ENCODE assay signal across 7 cellular contexts in the genomic region with DNA sequence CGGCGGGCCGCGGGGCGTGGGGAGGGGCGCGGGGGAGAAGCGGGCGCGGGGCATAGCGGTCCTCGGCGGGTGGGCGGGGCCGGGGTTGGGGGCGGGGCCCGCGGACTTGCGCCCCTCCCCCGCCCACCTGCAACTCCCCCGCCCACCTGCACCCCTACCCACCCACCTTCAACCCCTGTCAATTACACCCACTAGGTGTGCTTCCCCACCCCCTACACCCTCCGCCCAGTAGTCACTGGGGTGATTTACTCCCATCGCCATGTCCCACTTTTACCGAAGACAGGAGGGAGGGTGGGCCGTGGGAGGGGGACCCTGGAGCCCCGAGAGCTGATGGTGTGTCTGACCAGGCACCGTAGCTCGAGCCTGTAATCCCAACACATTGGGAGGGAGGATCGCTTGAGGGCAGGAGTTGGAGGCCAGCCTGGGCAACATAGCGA. TPM values are rescaled to one million over a fixed set of nuclear protein-coding genes. Genes with fewer than 3 reads are reported as not detected.
A peak's percentile ranks its signal among the peaks of the same experiment; 100 is the strongest.
DNase-seq lines count a peak whose midpoint lies in the region; ATAC-seq, FAIRE-seq and TF ChIP-seq lines count a peak whose summit lies in the region.

No MANE protein-coding gene starts in this region.

- H3K4me3 Mint-ChIP-seq in naive thymus-derived CD8-positive, alpha-beta T cell: peak overlapping the region; percentile 68 to 93 (median 76)

- H3K9me3 Mint-ChIP-seq in naive thymus-derived CD8-positive, alpha-beta T cell: no peaks in the 10 kb centered on the region

- H4K5ac ChIP-seq in H1 (ENCODE audit: insufficient read length, low read depth, low read length): no peak overlapping the region

- no peak overlapping the region for H2BK120ac ChIP-seq in H1 (replicated peaks; ENCODE audit: low read depth, low read length)

- H3K23me2 ChIP-seq in H1 (ENCODE audit: low read depth, low read length): peaks cover 7% of the 10 kb centered on the region; the same call in 1 of the 2 replicates

- H3K27ac Mint-ChIP-seq in naive thymus-derived CD8-positive, alpha-beta T cell: peak overlapping the region in 8 of 10 donors; percentile 65 to 95 (median 78)

- CTCF ChIA-PET in OCI-LY7 (lab: Charles Lee; ENCODE audit: unreplicated experiment) (interaction anchor here (0.8 kb wide), 1 partner anchor 14 kb away, joined by 4 read pairs; no protein-coding TSS in a partner anchor), H1 (lab: Charles Lee; ENCODE audit: partially characterized antibody) (no interaction called here)

- H3K4me1 ChIP-seq in OCI-LY7 (ENCODE audit: insufficient read depth, low read length, poor library complexity, severe bottlenecking): peaks cover 65% of the 10 kb centered on the region
- H3K4me1 ChIP-seq in H1 (replicated peaks in 1 of 4; ENCODE audit: control insufficient read depth in 3 of 4, insufficient read depth in 4 of 4, low read length in 3 of 4): no peaks in the 10 kb centered on the region

- peak; percentile 53 for DNase-seq in OCI-LY7 (ENCODE audit: low spot score)
- no peak for DNase-seq in H1 (ENCODE audit: low read depth in 1 of 2, low spot score in 2 of 2)
- peak in 3 of 10 donors; percentile 13 to 65 (median 15) for DNase-seq in naive thymus-derived CD8-positive, alpha-beta T cell
- no peak for DNase-seq in effector CD4-positive, alpha-beta T cell
- no peak for DNase-seq in NCI-H128 (lab: John Stamatoyannopoulos, UW; ENCODE audit: unreplicated experiment)

- no peak for TF ChIP-seq EP300 in H1 (IDR thresholded peaks at IDR 0.05; ENCODE audit: borderline replicate concordance in 1 of 2, low read depth in 2 of 2, low read length in 2 of 2)

- H3K23ac ChIP-seq in H1 (ENCODE audit: insufficient read length): no peak overlapping the region

- no peak overlapping the region for H4K91ac ChIP-seq in H1 (replicated peaks; ENCODE audit: insufficient read length, low read length)

- ATAC-seq in GM21723 (IDR thresholded peaks at IDR 0.05; ENCODE audit: unreplicated experiment) (peak; percentile 3), GM21576 (IDR thresholded peaks at IDR 0.05; ENCODE audit: unreplicated experiment) (no peak)
- peak in 1 of 2 donors; percentile 8 for ATAC-seq in naive thymus-derived CD8-positive, alpha-beta T cell

- H3K4me1 Mint-ChIP-seq in naive thymus-derived CD8-positive, alpha-beta T cell: peaks cover 24 to 53% (median 50%) of the 10 kb centered on the region in 4 donors

- H3K9me2 ChIP-seq in OCI-LY7 (ENCODE audit: insufficient read depth, low read length): no peaks in the 10 kb centered on the region

- H3K36me3 Mint-ChIP-seq in naive thymus-derived CD8-positive, alpha-beta T cell: peaks cover 0 to 21% (median 0%) of the 10 kb centered on the region in 3 donors

- BruUV-seq in OCI-LY7 (replicated peaks; lab: Mats Ljungman, UMichigan): no TSS peak

- POLR2A ChIA-PET in OCI-LY7 (lab: Charles Lee) (interaction anchor here (0.6 to 4.2 kb wide), 5 partner anchors 13 to 420 kb away, joined by 3 to 20 read pairs (median 4); no protein-coding TSS in a partner anchor), H1 (lab: Charles Lee; ENCODE audit: partially characterized antibody) (interaction anchor here (0.9 to 2.5 kb wide), 6 partner anchors 10 to 88 kb away, joined by 3 to 25 read pairs (median 4); no protein-coding TSS in a partner anchor)
- POLR2A ChIA-PET in naive thymus-derived CD8-positive, alpha-beta T cell (lab: Charles Lee): interaction anchor here (0.8 to 3.1 kb wide), 7 partner anchors 11 to 136 kb away, joined by 3 to 20 read pairs (median 4); no protein-coding TSS in a partner anchor

- no peak overlapping the region for H3K18ac ChIP-seq in H1 (ENCODE audit: extremely low read depth, low read length)

- no peaks in the 10 kb centered on the region for H3K27me3 Mint-ChIP-seq in naive thymus-derived CD8-positive, alpha-beta T cell

- H3K27ac ChIP-seq in OCI-LY7 (ENCODE audit: low read depth, low read length, poor library complexity, severe bottlenecking): peak overlapping the region; percentile 64
- H3K27ac ChIP-seq in H1 (ENCODE audit: low read depth, low read length): no peak overlapping the region; the same call in 1 of the 2 replicates

- H3K14ac ChIP-seq in H1 (ENCODE audit: insufficient read length): no peak overlapping the region

- FAIRE-seq in H1 (lab: Jason Lieb, UNC): no peak

- peak overlapping the region; percentile 73 for H2AFZ ChIP-seq in OCI-LY7 (ENCODE audit: low read length)
- no peak overlapping the region for H2AFZ ChIP-seq in H1 (ENCODE audit: low read length)

- TF ChIP-seq POLR2A in H1 (IDR thresholded peaks at IDR 0.05; ENCODE audit: control extremely low read depth in 1 of 2, low read depth in 2 of 2, low read length in 2 of 2): no peak

- peak overlapping the region; percentile 11; the same call in 1 of the 2 replicates for H4K8ac ChIP-seq in H1 (ENCODE audit: extremely low read depth, insufficient read depth, low read length)

- H3K9me3 ChIP-seq in OCI-LY7 (ENCODE audit: low read length) (no peaks in the 10 kb centered on the region), H1 (ENCODE audit: insufficient read depth in 2 of 2, low read depth in 1 of 2, low read length in 1 of 2) (no peaks in the 10 kb centered on the region)

- peak overlapping the region in 2 of 4 experiments; percentile 44 to 71; a peak in 4 of 7 replicates for H3K9ac ChIP-seq in H1 (replicated peaks in 1 of 4; ENCODE audit: extremely low read depth in 1 of 4, low read depth in 3 of 4, low read length in 3 of 4)

- peaks cover 6% of the 10 kb centered on the region; the same call in 1 of the 2 replicates for H3K79me1 ChIP-seq in H1 (ENCODE audit: low read depth, low read length)

- H3K79me2 ChIP-seq in OCI-LY7 (ENCODE audit: insufficient read depth, low read depth, low read length) (peaks cover 40% of the 10 kb centered on the region; the same call in 1 of the 2 replicates), H1 (ENCODE audit: control insufficient read depth in 1 of 2, insufficient read depth in 2 of 2, low read length in 2 of 2) (peaks cover 0 to 9% of the 10 kb centered on the region in 2 experiments; a peak in 1 of 4 replicates)

- H2BK20ac ChIP-seq in H1 (ENCODE audit: low read length): no peak overlapping the region

- intact Hi-C loops in OCI-LY7 (cut with micrococcal nuclease; ENCODE audit: unreplicated experiment): loop anchor here (2.0 to 5.0 kb wide), 3 partner anchors 36 to 108 kb away; no protein-coding TSS in a partner anchor

- no peak overlapping the region for H2AK5ac ChIP-seq in H1 (ENCODE audit: low read depth, low read length)

- peak overlapping the region; percentile 71; the same call in 1 of the 2 replicates for H2BK5ac ChIP-seq in H1 (ENCODE audit: low read depth, low read length)

- peak overlapping the region; percentile 97 for H3K4me2 ChIP-seq in OCI-LY7 (ENCODE audit: low read length)
- H3K4me2 ChIP-seq in H1 (ENCODE audit: insufficient read depth in 1 of 2, low read depth in 2 of 2, low read length in 2 of 2): peak overlapping the region; percentile 69 to 92

- H3K27me3 ChIP-seq in H1 (replicated peaks in 1 of 4; ENCODE audit: control insufficient read depth in 3 of 4, extremely low read depth in 1 of 4, insufficient read depth in 3 of 4, low read length in 3 of 4): no peaks in the 10 kb centered on the region

- no peak overlapping the region for H2BK15ac ChIP-seq in H1 (ENCODE audit: low read length)

- TF ChIP-seq CTCF in OCI-LY7 (conservative IDR thresholded peaks at IDR 0.05; ENCODE audit: low read length) (no peak), H1 (IDR thresholded peaks at IDR 0.05; ENCODE audit: control extremely low read depth in 1 of 3, insufficient read depth in 1 of 3, low read depth in 1 of 3, low read length in 3 of 3) (no peak)

- H4K20me1 ChIP-seq in OCI-LY7 (ENCODE audit: insufficient read depth, low read length) (no peaks in the 10 kb centered on the region), H1 (replicated peaks in 1 of 2; ENCODE audit: control insufficient read depth in 1 of 2, insufficient read depth in 2 of 2, low read length in 2 of 2) (peaks cover 0 to 3% of the 10 kb centered on the region in 2 experiments)

- no peak overlapping the region for H2BK12ac ChIP-seq in H1 (ENCODE audit: low read depth, low read length)

- H3K36me3 ChIP-seq in OCI-LY7 (ENCODE audit: insufficient read depth, low read length): peaks cover 11% of the 10 kb centered on the region
- no peaks in the 10 kb centered on the region; a peak in 1 of 8 replicates for H3K36me3 ChIP-seq in H1 (ENCODE audit: control insufficient read depth in 2 of 4, insufficient read depth in 4 of 4, low read length in 3 of 4)

- no peak for TF ChIP-seq RAD21 in H1 (IDR thresholded peaks at IDR 0.05 in 1 of 2, conservative IDR thresholded peaks at IDR 0.05 in 1 of 2; ENCODE audit: low read depth in 2 of 2, low read length in 2 of 2)

- H3K4me3 ChIP-seq in OCI-LY7 (ENCODE audit: low read depth, low read length, poor library complexity, severe bottlenecking): peak overlapping the region; percentile 74
- peak overlapping the region; percentile 56 to 85 (median 70) for H3K4me3 ChIP-seq in H1 (ENCODE audit: extremely low read depth in 1 of 4, insufficient read depth in 2 of 4, low read depth in 3 of 4, low read length in 4 of 4)

- no peak overlapping the region for H3K56ac ChIP-seq in H1 (replicated peaks; ENCODE audit: insufficient read length, low read depth, low read length)

- WGBS in H1 (ENCODE audit: extremely low coverage in 1 of 2, insufficient coverage in 1 of 2, insufficient read length in 1 of 2, insufficient replicate concordance in 2 of 2, low coverage in 1 of 2, low lambda C conversion rate in 2 of 2, missing lambda C conversion rate in 1 of 2), 2 experiments: 23% methylated on average over 7 of the region's 30 CpGs; no CpG with 5 or more reads in 1 of the 2 experiments

- no peak overlapping the region for H3K4ac ChIP-seq in H1 (replicated peaks; ENCODE audit: insufficient read length, low read depth, low read length)

TF ChIP-seq in H1, 55 proteins besides CTCF, POLR2A, EP300 and RAD21 (continues in another document):
- peak; percentile 18 for TF ChIP-seq KDM4A (IDR thresholded peaks at IDR 0.05; ENCODE audit: low read depth, low read length, severe bottlenecking)

RNA-seq across cellular contexts. Expression of a gene that starts 0.6 kb away (rescaled TPM):
- total RNA-seq in OCI-LY7 (2014; rRNA removed; shearing (Covaris generic)): 32.9 and 40.5 TPM in 2 replicates
- 41.8 and 43.3 TPM in 2 replicates for total RNA-seq in OCI-LY7 (2022)
- 7.7 and 8.6 TPM in 2 replicates for total RNA-seq in H1 (2021; fragmentation: NEBNext Ultra II Directional; extraction: Animal tissue kit (Norgen Biotek cat#: 25700))
- polyA plus RNA-seq in H1 (2011; rRNA removed): 11.9 and 20.9 TPM in 2 replicates
- polyA plus RNA-seq in H1 (2011; cell fraction: cytosol; rRNA removed): 15.6 TPM
- 27.3 TPM for polyA plus RNA-seq in H1 (2011; cell fraction: nucleus; rRNA removed)
- 5.4 to 7.5 TPM (median 6.9 TPM) in 4 replicates for polyA plus RNA-seq in H1 (2012, experiment 1 of 2)
- polyA plus RNA-seq in H1 (2012, experiment 2 of 2): 4.1 TPM
- 6.6 TPM for polyA plus RNA-seq in H1 (2013, experiment 1 of 2)
- 6.0 TPM for polyA plus RNA-seq in H1 (2013, experiment 2 of 2)
- polyA minus RNA-seq in H1 (2011; rRNA and poly(A)+ RNA removed): 12.0 and 16.0 TPM in 2 replicates
- polyA minus RNA-seq in H1 (2011; cell fraction: cytosol; rRNA and poly(A)+ RNA removed): 7.9 TPM
- polyA minus RNA-seq in H1 (2011; cell fraction: nucleus; rRNA and poly(A)+ RNA removed): 9.1 TPM
- total RNA-seq in naive thymus-derived CD8-positive, alpha-beta T cell: 10 to 100 TPM; 35.8 to 37.0 TPM
- 10 to 100 TPM; 11.0 to 14.5 (median 11.9) TPM for polyA plus RNA-seq in naive thymus-derived CD8-positive, alpha-beta T cell
